Comparison of ENCODE assay signal across 19 cellular contexts in the genomic region with DNA sequence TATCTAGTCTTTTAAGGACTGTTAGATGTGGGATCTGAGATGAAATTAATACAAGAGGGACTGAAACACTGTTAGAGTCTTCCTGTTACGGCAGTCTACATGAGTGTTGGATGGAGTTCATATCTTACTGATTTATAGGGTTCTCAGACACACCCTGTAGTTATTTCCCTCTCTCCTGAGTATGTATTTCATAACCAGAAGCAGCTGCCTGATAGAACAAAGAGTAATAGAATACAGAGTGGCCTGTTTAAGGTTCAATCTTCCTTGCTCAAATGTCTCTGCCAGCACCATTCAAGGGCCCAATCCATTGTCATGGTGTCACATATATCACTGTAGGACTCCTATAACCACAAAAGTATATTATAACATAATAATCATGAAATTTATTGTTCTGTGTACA.
"Had no signal": no experiment of that assay in that cellular context is flagged by ENCODE, and none has a peak within 500 bp of the region (broad histone marks: within the 10 kb centered on the region; RNA-seq: fewer than 3 reads in every experiment).

No MANE protein-coding gene starts in this region.

- H3K36me3 Mint-ChIP-seq: immature natural killer cell; memory B cell; naive B cell; neural progenitor cell; stimulated activated naive B cell treated with anti-CD40 and anti-IgM and Interleukin-4, amounts not matched to agents 10 μg/mL and 1 μg/mL and 100 μg/mL, for 72 hours had no signal

- DNase-seq: activated CD4-positive, alpha-beta T cell treated with anti-CD3 and anti-CD28 coated beads for 1 hour; activated CD4-positive, alpha-beta T cell treated with anti-CD3 and anti-CD28 coated beads, Interleukin-2, amount 50 U/mL, for 4 hours; activated gamma-delta T cell treated with Interleukin-2 at 50 U/mL for 16 hours; cerebellar nuclear complex; cortex of kidney; effector CD4-positive, alpha-beta T cell; heart left ventricle; immature natural killer cell; naive B cell; stimulated activated naive B cell treated with anti-CD40 and anti-IgM and Interleukin-4, amounts not matched to agents 10 μg/mL and 1 μg/mL and 100 μg/mL, for 72 hours; upper lobe of left lung; WERI-Rb-1 had no signal

- H3K4me3 Mint-ChIP-seq: activated T-helper 1 cell treated with anti-CD3 and anti-CD28 coated beads, Interleukin-12 subunit alpha, Interleukin-12 subunit beta, Interleukin-2, Interleukin-4 antibody, amounts not matched to agents 30 ng/mL and 10 ng/mL and 1 ng/mL, durations not matched to agents 14 hours and 24 hours and 36 hours; immature natural killer cell; memory B cell; naive B cell; neural progenitor cell; stimulated activated naive B cell treated with anti-CD40 and anti-IgM and Interleukin-4, amounts not matched to agents 10 μg/mL and 1 μg/mL and 100 μg/mL, for 72 hours had no signal

- ATAC-seq: activated naive CD4-positive, alpha-beta T cell treated with anti-CD3 and anti-CD28 coated beads, Interleukin-2, amount 50 U/mL, for 72 hours; esophagus mucosa; gastroesophageal sphincter; heart left ventricle; stimulated activated naive B cell treated with anti-CD40 and anti-IgM and Interleukin-4, amounts not matched to agents 10 μg/mL and 1 μg/mL and 100 μg/mL, for 72 hours had no signal

- H3K4me1 Mint-ChIP-seq: immature natural killer cell; memory B cell; naive B cell; neural progenitor cell; stimulated activated naive B cell treated with anti-CD40 and anti-IgM and Interleukin-4, amounts not matched to agents 10 μg/mL and 1 μg/mL and 100 μg/mL, for 72 hours had no signal

- H3K27me3 Mint-ChIP-seq: memory B cell; naive B cell; progenitor cell of endocrine pancreas; stimulated activated naive B cell treated with anti-CD40 and anti-IgM and Interleukin-4, amounts not matched to agents 10 μg/mL and 1 μg/mL and 100 μg/mL, for 72 hours had no signal
